12 cellular contexts compared by ENCODE assay signal in the genomic region with DNA sequence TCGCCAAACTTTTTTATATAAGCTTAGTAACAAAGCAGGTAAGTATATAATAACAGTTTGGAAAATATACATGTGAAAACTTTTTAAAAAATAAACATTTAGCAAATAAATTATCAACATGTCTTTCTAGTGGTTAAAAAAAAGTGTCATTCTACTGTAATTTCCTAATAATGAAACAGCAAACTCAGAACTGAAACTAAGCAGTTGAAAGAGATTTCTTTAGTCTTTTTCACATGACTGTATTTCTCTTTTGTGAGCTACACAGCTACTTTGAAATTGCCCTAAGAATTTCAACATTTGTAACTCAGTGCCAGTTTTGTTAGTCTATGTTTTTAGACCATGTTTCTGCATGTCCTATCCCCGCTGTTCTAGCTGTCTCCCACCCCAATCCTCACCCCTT. TPM values are rescaled to one million over a fixed set of nuclear protein-coding genes. Genes with fewer than 3 reads are reported as not detected.
A peak's percentile ranks its signal among the peaks of the same experiment; 100 is the strongest.
DNase-seq lines count a peak whose midpoint lies in the region; ATAC-seq and TF ChIP-seq lines count a peak whose summit lies in the region.
"Had no signal": no experiment of that assay in that cellular context is flagged by ENCODE, and none has a peak within 500 bp of the region (broad histone marks: within the 10 kb centered on the region; RNA-seq: fewer than 3 reads in every experiment).

No MANE protein-coding gene starts in this region.

- H3K36me3 ChIP-seq in uterus = no peaks in the 10 kb centered on the region

- intact Hi-C loops in CD14-positive monocyte (cut with micrococcal nuclease) = no loop called here
- intact Hi-C loops in uterus (cut with DNase I; ENCODE audit: low total_unique reads) = no loop called here

- H3K4me3 Mint-ChIP-seq in CD14-positive monocyte = no peak overlapping the region

- no peaks in the 10 kb centered on the region for H3K27me3 ChIP-seq in uterus

- TF ChIP-seq CTCF in CD14-positive monocyte (IDR thresholded peaks at IDR 0.05) (no peak), uterus (IDR thresholded peaks at IDR 0.05) (no peak)

- TF ChIP-seq POLR2A in uterus (IDR thresholded peaks at IDR 0.05) = no peak

- peak overlapping the region; percentile 53 to 89 (median 78) for H3K27ac Mint-ChIP-seq in CD14-positive monocyte

- H3K27me3 Mint-ChIP-seq in CD14-positive monocyte (ENCODE audit: low read depth in 3 of 3) = no peaks in the 10 kb centered on the region

- H3K9me3 ChIP-seq in uterus = no peaks in the 10 kb centered on the region

- ATAC-seq in GM19043 (IDR thresholded peaks at IDR 0.05; ENCODE audit: low read depth, unreplicated experiment) (peak; percentile 65), HG02678 (IDR thresholded peaks at IDR 0.05; ENCODE audit: unreplicated experiment) (peak; percentile 84), HG03460 (IDR thresholded peaks at IDR 0.05; ENCODE audit: unreplicated experiment) (peak; percentile 72)

- no peaks in the 10 kb centered on the region for H3K4me1 ChIP-seq in uterus

- no peak overlapping the region for H3K4me3 ChIP-seq in uterus

- no peak overlapping the region for H3K27ac ChIP-seq in uterus

- peaks cover 9 to 10% of the 10 kb centered on the region in 2 donors for H3K36me3 Mint-ChIP-seq in CD14-positive monocyte

- DNase-seq in CD14-positive monocyte (ENCODE audit: low spot score) (no peak), NCI-H187 (lab: John Stamatoyannopoulos, UW) (no peak), DMS79 (lab: John Stamatoyannopoulos, UW) (no peak), uterus (no peak), Kasumi-1 (lab: John Stamatoyannopoulos, UW) (no peak)
- DNase-seq: glutamatergic neuron, NCI-H187 treated with DMSO at 0.1 percent for 48 hours, nucleus accumbens, T-helper 9 cell had no signal

- peaks cover 0 to 7% (median 0%) of the 10 kb centered on the region in 7 donors for H3K9me3 Mint-ChIP-seq in CD14-positive monocyte

- peaks cover 18% of the 10 kb centered on the region for H3K4me1 Mint-ChIP-seq in CD14-positive monocyte

RNA-seq across cellular contexts. Expression of a gene that starts 28.4 kb away (rescaled TPM):
- polyA plus RNA-seq in CD14-positive monocyte = 1 to 10 TPM; 7.4 to 8.3 TPM
- 10 to 100 TPM in 3 of 4 donors, 1 to 10 TPM in 1; 1.3 to 16.2 (median 10.9) TPM for total RNA-seq in uterus
